ENCODE assay signal across 8 cellular contexts in the genomic region with DNA sequence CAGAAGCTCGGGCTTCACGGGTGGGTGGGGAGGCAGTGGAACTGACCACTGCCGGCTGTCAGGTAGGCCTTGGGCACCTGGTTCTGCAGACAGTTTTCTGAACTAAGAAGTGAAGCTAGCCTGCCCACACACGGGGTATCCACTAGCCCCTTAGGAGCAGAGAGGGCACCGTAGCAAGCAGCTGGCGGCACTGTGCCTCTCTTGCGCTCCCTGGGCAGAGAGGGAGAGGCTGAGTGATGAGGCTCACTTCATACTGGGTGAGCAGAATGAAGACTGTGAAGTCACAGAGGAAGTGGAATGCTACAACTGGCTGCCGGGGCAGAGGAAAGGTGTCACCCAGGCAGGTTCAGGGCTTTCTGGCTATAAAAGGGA. TPM values are rescaled to one million over a fixed set of nuclear protein-coding genes. Genes with fewer than 3 reads are reported as not detected.
DNase-seq lines count a peak whose midpoint lies in the region; ATAC-seq and TF ChIP-seq lines count a peak whose summit lies in the region.

No MANE protein-coding gene starts in this region.

- H3K27me3 ChIP-seq in CD4-positive, alpha-beta T cell (ENCODE audit: control insufficient read depth, insufficient read depth, low read length), result no peaks in the 10 kb centered on the region
- H3K27me3 ChIP-seq in Loucy (ENCODE audit: insufficient read depth, low read length, poor library complexity, severe bottlenecking) (no peaks in the 10 kb centered on the region), lower lobe of right lung (ENCODE audit: low read depth) (peaks cover 33% of the 10 kb centered on the region), transverse colon (peaks cover 54% of the 10 kb centered on the region)

- H3K36me3 ChIP-seq in Loucy (ENCODE audit: insufficient read depth, low read length) (no peaks in the 10 kb centered on the region; the same call in 1 of the 2 replicates), lower lobe of right lung (no peaks in the 10 kb centered on the region), transverse colon (no peaks in the 10 kb centered on the region)

- H3K4me3 Mint-ChIP-seq in CD4-positive, alpha-beta T cell, result peak overlapping the region; percentile 88
- H3K4me3 Mint-ChIP-seq in activated naive CD4-positive, alpha-beta T cell treated with anti-CD3 and anti-CD28 coated beads for 36 hours, result peak overlapping the region; percentile 95

- peaks cover 3% of the 10 kb centered on the region for H3K27me3 Mint-ChIP-seq in CD4-positive, alpha-beta T cell
- peaks cover 2% of the 10 kb centered on the region for H3K27me3 Mint-ChIP-seq in activated naive CD4-positive, alpha-beta T cell treated with anti-CD3 and anti-CD28 coated beads for 36 hours (ENCODE audit: low read depth)

- POLR2A ChIA-PET in CD4-positive, alpha-beta T cell (lab: Charles Lee), result interaction anchor here (1.1 to 7.1 kb wide), 6 partner anchors 9 to 212 kb away, joined by 3 to 59 read pairs (median 8); a partner anchor contains a TSS

- in situ Hi-C loops in transverse colon (cut with MboI; ENCODE audit: low pct_ligation_motif_present in 1 of 4, low pct_unique_long_range_greater_than_20kb in 1 of 4, low sequenced_read_pairs in 3 of 4), result no loop called here

- H3K4me1 ChIP-seq in Loucy (ENCODE audit: insufficient read depth, low read length, poor library complexity, severe bottlenecking) (peaks cover 14% of the 10 kb centered on the region), lower lobe of right lung (peaks cover 31% of the 10 kb centered on the region), transverse colon (peaks cover 0 to 28% (median 17%) of the 10 kb centered on the region in 4 donors)

- peak; percentile 71 for ATAC-seq in CD4-positive, alpha-beta T cell (ENCODE audit: poor library complexity)
- ATAC-seq in lower lobe of right lung, result peak in 1 of 2 donors; percentile 15
- no peak for ATAC-seq in GM21529 (IDR thresholded peaks at IDR 0.05; ENCODE audit: unreplicated experiment)
- ATAC-seq in GM21367 (IDR thresholded peaks at IDR 0.05; ENCODE audit: unreplicated experiment), result no peak
- ATAC-seq in GM19455 (IDR thresholded peaks at IDR 0.05; ENCODE audit: unreplicated experiment), result no peak

- no peak for TF ChIP-seq EP300 in transverse colon (IDR thresholded peaks at IDR 0.05; ENCODE audit: low read depth)

- no peaks in the 10 kb centered on the region for H3K9me3 ChIP-seq in CD4-positive, alpha-beta T cell (ENCODE audit: control insufficient read depth, low read length)
- no peaks in the 10 kb centered on the region for H3K9me3 ChIP-seq in Loucy (ENCODE audit: insufficient read depth, low read depth, low read length)
- H3K9me3 ChIP-seq in lower lobe of right lung, result no peaks in the 10 kb centered on the region
- no peaks in the 10 kb centered on the region for H3K9me3 ChIP-seq in transverse colon

- H3K27ac ChIP-seq in CD4-positive, alpha-beta T cell (ENCODE audit: low read depth, low read length), result no peak overlapping the region
- H3K27ac ChIP-seq in lower lobe of right lung (peak overlapping the region; percentile 58), transverse colon (peak overlapping the region; percentile 44 to 54 (median 50))

- intact Hi-C loops in CD4-positive, alpha-beta T cell (cut with DNase I, micrococcal nuclease), result loop anchor here in 1 of 2 experiments (10.0 kb wide), 1 partner anchor 121 kb away; a partner anchor contains a TSS
- intact Hi-C loops in activated naive CD4-positive, alpha-beta T cell treated with anti-CD3 and anti-CD28 coated beads for 36 hours (cut with micrococcal nuclease), result loop anchor here (1.0 to 2.0 kb wide), 2 partner anchors 9 to 183 kb away; a partner anchor contains a TSS
- intact Hi-C loops in lower lobe of right lung (cut with DNase I), result no loop called here
- intact Hi-C loops in transverse colon (cut with DNase I; ENCODE audit: low total_unique reads), result no loop called here

- H4K20me1 ChIP-seq in Loucy (ENCODE audit: insufficient read depth, low read length, poor library complexity, severe bottlenecking), result peaks cover 4% of the 10 kb centered on the region

- CTCF ChIA-PET in CD4-positive, alpha-beta T cell (lab: Charles Lee), result interaction anchor here (0.9 to 1.3 kb wide), 2 partner anchors 11 to 19 kb away, joined by 3 to 5 read pairs; no protein-coding TSS in a partner anchor
- CTCF ChIA-PET in activated naive CD4-positive, alpha-beta T cell treated with anti-CD3 and anti-CD28 coated beads for 36 hours (lab: Charles Lee), result interaction anchor here (0.6 to 1.3 kb wide), 4 partner anchors 9 to 264 kb away, joined by 3 read pairs; no protein-coding TSS in a partner anchor

- H3K27ac Mint-ChIP-seq in CD4-positive, alpha-beta T cell, result peak overlapping the region; percentile 83
- H3K27ac Mint-ChIP-seq in activated naive CD4-positive, alpha-beta T cell treated with anti-CD3 and anti-CD28 coated beads for 36 hours, result peak overlapping the region; percentile 87

- peaks cover 45% of the 10 kb centered on the region for H3K79me2 ChIP-seq in Loucy (ENCODE audit: insufficient read depth, low read length)

- TF ChIP-seq POLR2A in transverse colon (IDR thresholded peaks at IDR 0.05), result peak; percentile 42

- no peaks in the 10 kb centered on the region for H3K9me3 Mint-ChIP-seq in CD4-positive, alpha-beta T cell
- no peaks in the 10 kb centered on the region for H3K9me3 Mint-ChIP-seq in activated naive CD4-positive, alpha-beta T cell treated with anti-CD3 and anti-CD28 coated beads for 36 hours

- H3F3A ChIP-seq in Loucy (ENCODE audit: low read depth), result no peaks in the 10 kb centered on the region

- H3K4me3 ChIP-seq in Loucy (ENCODE audit: low read length, poor library complexity, severe bottlenecking), result peak overlapping the region; percentile 83
- H3K4me3 ChIP-seq in lower lobe of right lung, result peak overlapping the region; percentile 57
- peak overlapping the region in 3 of 4 donors; percentile 29 to 54 (median 49) for H3K4me3 ChIP-seq in transverse colon

- H3K9ac ChIP-seq in Loucy (ENCODE audit: low read depth, low read length, poor library complexity, severe bottlenecking), result peak overlapping the region; percentile 80

- no peaks in the 10 kb centered on the region for H3K9me2 ChIP-seq in Loucy (replicated peaks; ENCODE audit: low read depth, low read length)

- peak overlapping the region; percentile 79 for H3K4me2 ChIP-seq in Loucy (ENCODE audit: low read depth, low read length, poor library complexity, severe bottlenecking)

- H3K36me3 Mint-ChIP-seq in CD4-positive, alpha-beta T cell (ENCODE audit: low read depth), result peaks cover 8% of the 10 kb centered on the region
- peaks cover 37% of the 10 kb centered on the region for H3K36me3 Mint-ChIP-seq in activated naive CD4-positive, alpha-beta T cell treated with anti-CD3 and anti-CD28 coated beads for 36 hours (ENCODE audit: low read depth)

- H2AFZ ChIP-seq in Loucy (ENCODE audit: low read length), result peak overlapping the region; percentile 90

- H3K4me1 Mint-ChIP-seq in CD4-positive, alpha-beta T cell (ENCODE audit: low read depth), result peaks cover 30% of the 10 kb centered on the region
- H3K4me1 Mint-ChIP-seq in activated naive CD4-positive, alpha-beta T cell treated with anti-CD3 and anti-CD28 coated beads for 36 hours (ENCODE audit: low read depth), result peaks cover 56% of the 10 kb centered on the region

- no peak for TF ChIP-seq CTCF in CD4-positive, alpha-beta T cell (IDR thresholded peaks at IDR 0.05)
- TF ChIP-seq CTCF in Loucy (conservative IDR thresholded peaks at IDR 0.05; ENCODE audit: low read length) (no peak), lower lobe of right lung (IDR thresholded peaks at IDR 0.05) (no peak), transverse colon (IDR thresholded peaks at IDR 0.05) (no peak)

- peak in 8 of 10 experiments; percentile 35 to 59 (median 42) for DNase-seq in CD4-positive, alpha-beta T cell
- DNase-seq in activated naive CD4-positive, alpha-beta T cell treated with anti-CD3 and anti-CD28 coated beads for 36 hours, result peak; percentile 75
- no peak for DNase-seq in lower lobe of right lung
- peak; percentile 43 for DNase-seq in transverse colon

- 25% methylated on average over 8 of the region's 8 CpGs; no CpG with 5 or more reads in 1 of the 2 donors for WGBS in transverse colon (ENCODE audit: low coverage in 1 of 2), 2 donors

RNA-seq across cellular contexts. Expression of a gene that starts 0.8 kb away (rescaled TPM):
- total RNA-seq in CD4-positive, alpha-beta T cell, result 1 to 10 TPM; 5.1 to 5.7 TPM
- 10 to 100 TPM; 13.3 to 13.4 TPM for total RNA-seq in activated naive CD4-positive, alpha-beta T cell treated with anti-CD3 and anti-CD28 coated beads for 36 hours
- 1.9 TPM for total RNA-seq in lower lobe of right lung
- 1 to 10 TPM in 1 of 4 donors, under 1 TPM in 2, not detected in 1; 0.41 to 2.6 (median 0.95) TPM for total RNA-seq in transverse colon

RNA-seq across cellular contexts. Expression of a gene that starts 9.7 kb away (rescaled TPM):
- 1 to 10 TPM; 3.0 to 3.1 TPM for total RNA-seq in CD4-positive, alpha-beta T cell
- total RNA-seq in activated naive CD4-positive, alpha-beta T cell treated with anti-CD3 and anti-CD28 coated beads for 36 hours, result 10 to 100 TPM; 78.6 to 79.2 TPM
- 1.2 TPM for total RNA-seq in lower lobe of right lung
- total RNA-seq in transverse colon, result 10 to 100 TPM in 1 of 4 donors, 1 to 10 TPM in 2, under 1 TPM in 1; 0.79 to 38.6 (median 1.8) TPM

RNA-seq across cellular contexts. Expression of a gene that starts 20.5 kb away (rescaled TPM):
- 100 to 1,000 TPM; 274 to 297 TPM for total RNA-seq in CD4-positive, alpha-beta T cell
- total RNA-seq in activated naive CD4-positive, alpha-beta T cell treated with anti-CD3 and anti-CD28 coated beads for 36 hours, result 100 to 1,000 TPM; 179 to 181 TPM
- 95.3 TPM for total RNA-seq in lower lobe of right lung
- total RNA-seq in transverse colon, result 100 to 1,000 TPM in 1 of 4 donors, 10 to 100 TPM in 3; 81.4 to 106 (median 86.8) TPM

RNA-seq across cellular contexts. Expression of a gene that starts 59.8 kb away (rescaled TPM):
- 10 to 100 TPM; 55.4 to 55.6 TPM for total RNA-seq in CD4-positive, alpha-beta T cell
- total RNA-seq in activated naive CD4-positive, alpha-beta T cell treated with anti-CD3 and anti-CD28 coated beads for 36 hours, result 10 to 100 TPM; 59.9 to 62.2 TPM
- total RNA-seq in lower lobe of right lung, result 62.3 TPM
- total RNA-seq in transverse colon, result 100 to 1,000 TPM; 114 to 220 (median 143) TPM
